ENCODE assay signal across 29 cellular contexts in the genomic region with DNA sequence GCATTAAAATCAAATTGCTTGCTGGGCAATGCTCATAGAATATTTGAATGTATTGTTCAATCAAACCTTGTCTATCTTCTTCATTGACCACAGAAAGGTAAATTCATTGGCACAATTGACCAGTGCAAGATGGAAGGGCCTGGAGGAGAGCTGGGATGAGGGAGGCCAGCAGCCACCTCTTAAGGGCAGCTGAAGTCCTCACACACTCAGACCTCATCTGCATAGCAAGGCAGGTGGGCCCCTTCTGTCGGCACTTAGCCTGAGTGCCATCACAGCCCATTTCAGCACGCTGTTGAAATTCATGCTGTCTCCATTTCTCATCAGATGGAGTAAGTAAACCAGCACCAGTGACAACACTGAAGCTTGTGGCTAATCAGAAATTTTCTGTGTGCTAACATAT. TPM values are rescaled to one million over a fixed set of nuclear protein-coding genes. Genes with fewer than 3 reads are reported as not detected.
"Had no signal": no experiment of that assay in that cellular context is flagged by ENCODE, and none has a peak within 500 bp of the region (broad histone marks: within the 10 kb centered on the region; RNA-seq: fewer than 3 reads in every experiment).

No MANE protein-coding gene starts in this region.

- DNase-seq: activated CD4-positive, alpha-beta memory T cell treated with anti-CD3 and anti-CD28 coated beads, Interleukin-2, amount 10 ng/mL, durations not matched to agents 7 days and 5 days; activated CD4-positive, alpha-beta T cell treated with anti-CD3 and anti-CD28 coated beads for 1 hour; activated CD4-positive, alpha-beta T cell treated with anti-CD3 and anti-CD28 coated beads, Interleukin-2, amount 10 ng/mL, durations not matched to agents 7 days and 5 days; activated CD8-positive, alpha-beta memory T cell treated with anti-CD3 and anti-CD28 coated beads, Interleukin-2, amount 50 U/mL, for 48 hours; activated gamma-delta T cell; activated naive CD4-positive, alpha-beta T cell treated with anti-CD3 and anti-CD28 coated beads, Interleukin-2, amount 10 ng/mL, durations not matched to agents 7 days and 5 days; activated naive CD8-positive, alpha-beta T cell treated with anti-CD3 and anti-CD28 coated beads, Interleukin-2, amount 10 ng/mL, durations not matched to agents 7 days and 5 days; activated T-cell treated with anti-CD3 and anti-CD28 coated beads, Interleukin-2, amount 50 U/mL, for 24 hours; amniotic stem cell; brain microvascular endothelial cell; dorsolateral prefrontal cortex; effector memory CD4-positive, alpha-beta T cell; erythroblast; gastrocnemius medialis; head of caudate nucleus; hippocampal formation; kidney glomerular epithelial cell; left lung; lower lobe of right lung; mesenchymal stem cell; natural killer cell; right cardiac atrium; spleen; stimulated activated naive CD4-positive, alpha-beta T cell; T-helper 2 cell; tibial artery had no signal

- H3K27me3 ChIP-seq: brain microvascular endothelial cell, gastrocnemius medialis, left lung, suprapubic skin, tibial artery had no signal

- H3K4me1 ChIP-seq: gastrocnemius medialis, left lung, lower lobe of right lung, spleen, suprapubic skin, tibial artery had no signal

- H3K27ac ChIP-seq: brain microvascular endothelial cell, coronary artery, dorsolateral prefrontal cortex, gastrocnemius medialis, left lung, lower lobe of right lung, spleen, suprapubic skin, tibial artery had no signal

- H3K4me3 ChIP-seq: coronary artery, dorsolateral prefrontal cortex, gastrocnemius medialis, left lung, lower lobe of right lung, spleen, suprapubic skin, tibial artery had no signal

- H3K9me3 ChIP-seq: gastrocnemius medialis, left lung, lower lobe of right lung, spleen, suprapubic skin, tibial artery had no signal

- ATAC-seq: gastrocnemius medialis, left lung, lower lobe of right lung, natural killer cell, right cardiac atrium had no signal

- H3K36me3 ChIP-seq: brain microvascular endothelial cell, gastrocnemius medialis, left lung, lower lobe of right lung, spleen, suprapubic skin, tibial artery had no signal

RNA-seq across cellular contexts. Expression of gene HMGA2, which starts 25.4 kb away (rescaled TPM):
- total RNA-seq: activated CD4-positive, alpha-beta memory T cell treated with anti-CD3 and anti-CD28 coated beads, Interleukin-2, amount 10 ng/mL, durations not matched to agents 7 days and 5 days; activated CD4-positive, alpha-beta T cell treated with anti-CD3 and anti-CD28 coated beads, Interleukin-2, amount 10 ng/mL, durations not matched to agents 7 days and 5 days; activated naive CD8-positive, alpha-beta T cell treated with anti-CD3 and anti-CD28 coated beads, Interleukin-2, amount 10 ng/mL, durations not matched to agents 7 days and 5 days; lower lobe of right lung; right cardiac atrium; ureter had no signal
